Comparison of ENCODE assay signal across 8 cellular contexts in the genomic region with DNA sequence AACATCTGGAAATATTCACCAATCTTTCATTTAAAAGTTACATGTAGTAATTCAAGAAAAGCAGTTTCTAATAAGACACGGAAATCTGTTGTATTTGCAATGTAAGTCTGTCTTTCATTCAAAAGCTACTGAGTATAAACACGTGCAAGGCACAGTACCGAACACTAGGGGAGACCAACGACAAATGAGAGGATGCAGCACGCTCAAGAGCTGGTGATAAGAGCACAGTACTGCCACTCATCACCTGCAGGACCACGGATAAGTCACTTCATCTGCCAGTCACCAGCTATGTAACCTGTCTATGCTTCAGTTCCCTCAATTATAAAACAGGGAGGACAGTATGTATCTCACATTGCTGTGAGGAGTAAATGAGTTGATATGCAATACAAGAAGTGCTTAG.
DNase-seq lines count a peak whose midpoint lies in the region; FAIRE-seq and TF ChIP-seq lines count a peak whose summit lies in the region.

No MANE protein-coding gene starts in this region.

- WGBS in hepatocyte (ENCODE audit: low lambda C conversion rate, missing lambda C conversion rate): 42% methylated on average over 6 of the region's 6 CpGs

- H2AFZ ChIP-seq in hepatocyte: no peak overlapping the region

- peak; percentile 30 for FAIRE-seq in GM12892 (lab: Jason Lieb, UNC)

- H3K4me1 ChIP-seq in hepatocyte (ENCODE audit: insufficient read depth): no peaks in the 10 kb centered on the region

- H3K9me2 ChIP-seq in hepatocyte (replicated peaks; ENCODE audit: insufficient read depth): no peaks in the 10 kb centered on the region

- H3K36me3 ChIP-seq in hepatocyte (replicated peaks; ENCODE audit: insufficient read depth, low read depth): no peaks in the 10 kb centered on the region

- no peaks in the 10 kb centered on the region for H4K20me1 ChIP-seq in hepatocyte (ENCODE audit: insufficient read depth, poor library complexity, severe bottlenecking)

- H3K4me2 ChIP-seq in hepatocyte: no peak overlapping the region

- DNase-seq in A172 (ENCODE audit: low spot score) (peak; percentile 29), GM12892 (ENCODE audit: insufficient read length) (peak; percentile 2), NCI-H526 treated with DMSO at 0.1 percent for 48 hours (lab: John Stamatoyannopoulos, UW) (peak; percentile 0), activated T-helper 1 cell treated with Interleukin-2 at 50 U/mL for 16 hours (ENCODE audit: low read depth) (peak; percentile 22), hepatocyte (ENCODE audit: low spot score) (peak; percentile 29), superior temporal gyrus (ENCODE audit: extremely low spot score) (peak; percentile 18), LoVo (ENCODE audit: low spot score) (no peak), T1000 (lab: John Stamatoyannopoulos, UW) (no peak)

- no peak overlapping the region for H3K4me3 ChIP-seq in hepatocyte

- H3K27me3 ChIP-seq in hepatocyte: no peaks in the 10 kb centered on the region

- no peaks in the 10 kb centered on the region for H3K9me3 ChIP-seq in hepatocyte (ENCODE audit: low read depth)

- H3K79me2 ChIP-seq in hepatocyte: no peaks in the 10 kb centered on the region

- peak; percentile 31 for TF ChIP-seq CTCF in hepatocyte (IDR thresholded peaks at IDR 0.05; ENCODE audit: poor library complexity)

- TF ChIP-seq POLR2A in GM12892 (IDR thresholded peaks at IDR 0.05; ENCODE audit: low read depth, low read length): no peak

- no peak overlapping the region for H3K27ac ChIP-seq in hepatocyte

Comparison
In these comparisons a context has a peak if more than half of its experiments do, and no peak if none do; other contexts are left out.
1. DNase-seq: peak in A172 (single experiment), GM12892 (single experiment), NCI-H526 treated with DMSO at 0.1 percent for 48 hours (single experiment), activated T-helper 1 cell treated with Interleukin-2 at 50 U/mL for 16 hours (single experiment), hepatocyte (single experiment) and superior temporal gyrus (single experiment); none in LoVo (single experiment) and T1000 (single experiment).